ENCODE assay signal across 8 cellular contexts in the genomic region with DNA sequence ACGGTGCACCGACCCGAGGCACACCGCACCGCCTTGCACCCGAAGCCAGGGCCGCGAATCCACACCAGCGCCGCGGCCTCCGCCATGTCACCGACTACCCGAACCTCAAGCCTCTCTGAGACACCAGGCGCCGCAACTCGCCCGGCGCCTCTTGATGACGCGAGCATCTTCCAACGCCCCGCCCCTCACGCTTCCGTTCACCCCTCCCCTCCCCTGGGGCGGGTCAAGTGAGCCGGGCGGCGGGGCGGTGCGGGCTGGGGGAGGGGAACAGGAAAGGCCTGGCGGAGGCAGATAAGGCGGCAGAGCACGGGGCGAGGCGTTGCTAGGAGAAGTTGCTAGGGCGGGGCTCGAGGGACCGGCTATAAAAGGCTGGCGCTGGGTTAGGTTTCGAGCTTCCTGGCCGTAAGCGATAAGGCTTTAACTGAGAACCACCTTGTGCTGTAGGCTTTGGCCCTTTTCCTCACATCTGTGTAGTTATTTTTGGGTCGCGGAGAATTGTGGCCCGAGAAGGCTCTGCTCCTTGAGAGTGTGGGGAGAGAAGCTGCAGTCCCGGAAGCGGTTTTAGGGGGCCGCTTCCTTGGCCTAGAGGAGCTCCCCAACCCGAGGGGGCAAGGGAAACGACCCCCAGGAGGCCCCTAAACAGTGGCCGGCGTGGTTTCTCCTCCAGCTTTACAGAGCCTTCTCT. TPM values are rescaled to one million over a fixed set of nuclear protein-coding genes. Genes with fewer than 3 reads are reported as not detected.
DNase-seq lines count a peak whose midpoint lies in the region; ATAC-seq and TF ChIP-seq lines count a peak whose summit lies in the region.

Gene SDE2 (minus strand): TSS at position 117 of the 685 bp plus-strand sequence. CDS start 31 bp downstream, at position 86.

- intact Hi-C loops in left ventricle myocardium inferior (cut with micrococcal nuclease) (no loop called here), prostate gland (cut with DNase I) (loop anchor here (2.0 kb wide), 1 partner anchor 65 kb away; no protein-coding TSS in a partner anchor)

- H3K27ac Mint-ChIP-seq in T-helper 1 cell treated with Interleukin-12 subunit alpha and Interleukin-12 subunit beta and Interleukin-4 antibody, amounts not matched to agents 30 μg/mL and 1 μg/mL, for 36 hours, result peak within 1 kb of the TSS; percentile 98

- no peak for TF ChIP-seq CTCF in GM13977 (IDR thresholded peaks at IDR 0.05; ENCODE audit: extremely low read depth, insufficient read depth, missing control alignments)
- TF ChIP-seq CTCF in left ventricle myocardium inferior (IDR thresholded peaks at IDR 0.05; ENCODE audit: borderline replicate concordance), result no peak
- TF ChIP-seq CTCF in prostate gland (IDR thresholded peaks at IDR 0.05), result peak in 1 of 4 experiments; percentile 6

- peaks cover 18% of the 10 kb centered on the region for H3K36me3 Mint-ChIP-seq in T-helper 1 cell treated with Interleukin-12 subunit alpha and Interleukin-12 subunit beta and Interleukin-4 antibody, amounts not matched to agents 30 μg/mL and 1 μg/mL, for 36 hours (ENCODE audit: low read depth)

- peaks cover 49% of the 10 kb centered on the region for H3K4me1 Mint-ChIP-seq in T-helper 1 cell treated with Interleukin-12 subunit alpha and Interleukin-12 subunit beta and Interleukin-4 antibody, amounts not matched to agents 30 μg/mL and 1 μg/mL, for 36 hours (ENCODE audit: low read depth)

- DNase-seq in GM13977 (ENCODE audit: low spot score), result peak; percentile 95
- DNase-seq in NCI-H1694 (lab: John Stamatoyannopoulos, UW), result peak; percentile 98
- DNase-seq in amniotic stem cell (lab: John Stamatoyannopoulos, UW), result peak; percentile 95
- DNase-seq in left ventricle myocardium inferior, result peak; percentile 100
- DNase-seq in prostate gland (ENCODE audit: low spot score), result peak; percentile 99

- H3K4me1 ChIP-seq in left ventricle myocardium inferior (peaks cover 84% of the 10 kb centered on the region), prostate gland (replicated peaks) (peaks cover 12% of the 10 kb centered on the region), urinary bladder (ENCODE audit: insufficient read depth) (no peaks in the 10 kb centered on the region)

- TF ChIP-seq POLR2A in prostate gland (IDR thresholded peaks at IDR 0.05), result peak; percentile 87

- H3K9me3 ChIP-seq in left ventricle myocardium inferior (replicated peaks) (no peaks in the 10 kb centered on the region), prostate gland (no peaks in the 10 kb centered on the region)

- ATAC-seq in HG02884 (IDR thresholded peaks at IDR 0.05; ENCODE audit: unreplicated experiment), result peak; percentile 77

- no peaks in the 10 kb centered on the region for H3K27me3 ChIP-seq in left ventricle myocardium inferior (ENCODE audit: low read depth)
- no peaks in the 10 kb centered on the region for H3K27me3 ChIP-seq in prostate gland (replicated peaks; ENCODE audit: insufficient read depth)

- H3K27ac ChIP-seq in left ventricle myocardium inferior (replicated peaks), result peak within 1 kb of the TSS; percentile 99
- H3K27ac ChIP-seq in prostate gland, result peak within 1 kb of the TSS; percentile 90 to 93
- H3K27ac ChIP-seq in urinary bladder (ENCODE audit: low read depth), result peak within 1 kb of the TSS; percentile 96

- H3K36me3 ChIP-seq in left ventricle myocardium inferior, result peaks cover 15% of the 10 kb centered on the region
- no peaks in the 10 kb centered on the region for H3K36me3 ChIP-seq in prostate gland
- no peaks in the 10 kb centered on the region for H3K36me3 ChIP-seq in urinary bladder (ENCODE audit: insufficient read depth)

- peak within 1 kb of the TSS; percentile 98 for H3K4me3 Mint-ChIP-seq in T-helper 1 cell treated with Interleukin-12 subunit alpha and Interleukin-12 subunit beta and Interleukin-4 antibody, amounts not matched to agents 30 μg/mL and 1 μg/mL, for 36 hours

- under 1% methylated on average over 53 of the region's 53 CpGs for WGBS in prostate gland
- under 1% methylated on average over 53 of the region's 53 CpGs for WGBS in urinary bladder

- H3K4me3 ChIP-seq in left ventricle myocardium inferior (peak within 1 kb of the TSS; percentile 91), prostate gland (peak within 1 kb of the TSS; percentile 66), urinary bladder (ENCODE audit: low read depth, low read length) (peak within 1 kb of the TSS; percentile 49)

- H3K9me3 Mint-ChIP-seq in T-helper 1 cell treated with Interleukin-12 subunit alpha and Interleukin-12 subunit beta and Interleukin-4 antibody, amounts not matched to agents 30 μg/mL and 1 μg/mL, for 36 hours, result no peaks in the 10 kb centered on the region

- in situ Hi-C loops in GM13977 (cut with MboI; ENCODE audit: low pct_unique_long_range_greater_than_20kb, low sequenced_read_pairs, unreplicated experiment), result no loop called here

- no peaks in the 10 kb centered on the region for H3K27me3 Mint-ChIP-seq in T-helper 1 cell treated with Interleukin-12 subunit alpha and Interleukin-12 subunit beta and Interleukin-4 antibody, amounts not matched to agents 30 μg/mL and 1 μg/mL, for 36 hours (ENCODE audit: low read depth)

RNA-seq across cellular contexts. Expression of gene SDE2, which starts in this region (rescaled TPM):
- total RNA-seq in left ventricle myocardium inferior (11.3 TPM), prostate gland (10 to 100 TPM; 19.9 to 24.8 TPM), urinary bladder (30.1 TPM)
- polyA plus RNA-seq in urinary bladder, result 14.2 TPM

Comparison
In these comparisons a context has a peak if more than half of its experiments do, and no peak if none do; other contexts are left out.
1. Peak in every context shown above with its lines: DNase-seq, ATAC-seq, H3K4me3 ChIP-seq and H3K27ac ChIP-seq.